20 cellular contexts compared by ENCODE assay signal in genomic region chr9:133868203-133868602, GRCh38.
DNase-seq lines count a peak whose midpoint lies in the region; ATAC-seq, FAIRE-seq and TF ChIP-seq lines count a peak whose summit lies in the region.
"Had no signal": no experiment of that assay in that cellular context is flagged by ENCODE, and none has a peak within 500 bp of the region (broad histone marks: within the 10 kb centered on the region; RNA-seq: fewer than 3 reads in every experiment).

No MANE protein-coding gene starts in this region.

- no peak overlapping the region for H2BK5ac ChIP-seq in H9 (ENCODE audit: insufficient read length, low read length)
- no peak overlapping the region for H2BK5ac ChIP-seq in neuronal stem cell (ENCODE audit: low read length)

- H2BK20ac ChIP-seq in H9 (ENCODE audit: low read depth, low read length, poor library complexity, severe bottlenecking): no peak overlapping the region

- H2AFZ ChIP-seq in H9 (ENCODE audit: low read length) (no peak overlapping the region), astrocyte (ENCODE audit: low read depth, low read length) (no peak overlapping the region), neuronal stem cell (ENCODE audit: low read length) (no peak overlapping the region), smooth muscle cell (ENCODE audit: low read depth) (no peak overlapping the region)
- H2AFZ ChIP-seq: GM23338 had no signal

- no peak for ATAC-seq in stimulated activated naive B cell treated with anti-CD40 and anti-IgM and Interleukin-4, amounts not matched to agents 10 μg/mL and 1 μg/mL and 100 μg/mL, for 72 hours (replicated peaks)
- ATAC-seq: GM23338, HCT116 had no signal

- H3K56ac ChIP-seq in H9 (ENCODE audit: insufficient read length, low read depth, low read length): no peak overlapping the region

- H4K20me1 ChIP-seq in H9 (ENCODE audit: control insufficient read depth, insufficient read depth, insufficient read length) (peaks cover 2% of the 10 kb centered on the region), astrocyte (ENCODE audit: insufficient read depth, low read length) (peaks cover 49% of the 10 kb centered on the region), smooth muscle cell (ENCODE audit: low read depth) (peaks cover 51% of the 10 kb centered on the region)

- H4K5ac ChIP-seq in H9 (ENCODE audit: insufficient read length, low read depth, low read length): no peak overlapping the region

- DNase-seq in H9: no peak
- DNase-seq in astrocyte (ENCODE audit: low read depth): no peak
- DNase-seq in neuronal stem cell (ENCODE audit: low spot score): no peak
- no peak for DNase-seq in stimulated activated naive B cell treated with anti-CD40 and anti-IgM and Interleukin-4, amounts not matched to agents 10 μg/mL and 1 μg/mL and 100 μg/mL, for 72 hours
- no peak for DNase-seq in KG1 (lab: John Stamatoyannopoulos, UW)
- no peak for DNase-seq in activated naive CD4-positive, alpha-beta T cell treated with anti-CD3 and anti-CD28 coated beads, Interleukin-2, amount 10 ng/mL, durations not matched to agents 7 days and 5 days
- no peak for DNase-seq in smooth muscle cell (lab: John Stamatoyannopoulos, UW; ENCODE audit: unreplicated experiment)
- DNase-seq: 8988T; CD4-positive, alpha-beta memory T cell; DMS153; DMS79; GDM1; HFFc6 had no signal

- no peaks in the 10 kb centered on the region for H3K23me2 ChIP-seq in H9 (ENCODE audit: insufficient read length, low read depth, low read length, poor library complexity, severe bottlenecking)

- no peak overlapping the region for H3K4ac ChIP-seq in H9 (ENCODE audit: low read depth, low read length)
- H3K4ac ChIP-seq in neuronal stem cell (ENCODE audit: low read length): no peak overlapping the region

- H2AK5ac ChIP-seq in H9 (ENCODE audit: insufficient read length, low read length): no peak overlapping the region
- H2AK5ac ChIP-seq in neuronal stem cell (ENCODE audit: low read depth, low read length): no peak overlapping the region

- no peak overlapping the region for H4K8ac ChIP-seq in H9 (replicated peaks; ENCODE audit: insufficient read length, low read depth, low read length)
- H4K8ac ChIP-seq in neuronal stem cell (ENCODE audit: low read depth, low read length): no peak overlapping the region

- no peak overlapping the region for H3K23ac ChIP-seq in H9 (ENCODE audit: insufficient read length, low read depth, low read length)
- H3K23ac ChIP-seq in neuronal stem cell (ENCODE audit: low read depth, low read length, poor library complexity): peak overlapping the region; percentile 21

- H3K9ac ChIP-seq in H9 (ENCODE audit: extremely low read depth, insufficient read length, low read length) (no peak overlapping the region), astrocyte (ENCODE audit: low read length) (no peak overlapping the region), neuronal stem cell (ENCODE audit: low read depth, low read length, poor library complexity) (no peak overlapping the region), smooth muscle cell (ENCODE audit: low read depth) (no peak overlapping the region)
- H3K9ac ChIP-seq: BLaER1 had no signal

- H3K4me1 ChIP-seq in H9 (ENCODE audit: insufficient read depth, low read length): no peaks in the 10 kb centered on the region
- H3K4me1 ChIP-seq in astrocyte (ENCODE audit: insufficient read depth, low read length): peaks cover 8% of the 10 kb centered on the region
- peaks cover 6 to 8% of the 10 kb centered on the region in 2 donors for H3K4me1 ChIP-seq in neuronal stem cell (ENCODE audit: control insufficient read depth in 2 of 2, insufficient read depth in 1 of 2, low read depth in 1 of 2, low read length in 2 of 2)
- peaks cover 10% of the 10 kb centered on the region for H3K4me1 ChIP-seq in smooth muscle cell (ENCODE audit: low read depth)

- peaks cover 16 to 25% (median 20%) of the 10 kb centered on the region in 3 experiments for H3K36me3 Mint-ChIP-seq in H9 (ENCODE audit: insufficient read depth in 1 of 3, low read depth in 3 of 3)
- H3K36me3 Mint-ChIP-seq in astrocyte (ENCODE audit: low read depth, unreplicated experiment): peaks cover 24% of the 10 kb centered on the region
- H3K36me3 Mint-ChIP-seq in stimulated activated naive B cell treated with anti-CD40 and anti-IgM and Interleukin-4, amounts not matched to agents 10 μg/mL and 1 μg/mL and 100 μg/mL, for 72 hours: peaks cover 36 to 53% of the 10 kb centered on the region in 2 donors
- no peaks in the 10 kb centered on the region for H3K36me3 Mint-ChIP-seq in activated naive CD4-positive, alpha-beta T cell treated with anti-CD3 and anti-CD28 coated beads, Interleukin-2, amount 10 ng/mL, durations not matched to agents 7 days and 5 days

- H3K9me3 Mint-ChIP-seq in H9 (peaks cover 15 to 18% of the 10 kb centered on the region in 2 experiments), astrocyte (ENCODE audit: unreplicated experiment) (peaks cover 5% of the 10 kb centered on the region)
- peaks cover 4 to 10% of the 10 kb centered on the region in 2 donors for H3K9me3 Mint-ChIP-seq in stimulated activated naive B cell treated with anti-CD40 and anti-IgM and Interleukin-4, amounts not matched to agents 10 μg/mL and 1 μg/mL and 100 μg/mL, for 72 hours
- peaks cover 4% of the 10 kb centered on the region for H3K9me3 Mint-ChIP-seq in activated naive CD4-positive, alpha-beta T cell treated with anti-CD3 and anti-CD28 coated beads, Interleukin-2, amount 10 ng/mL, durations not matched to agents 7 days and 5 days
- H3K9me3 Mint-ChIP-seq: HFFc6 had no signal

- H2BK15ac ChIP-seq in H9 (ENCODE audit: low read depth, low read length) (no peak overlapping the region), neuronal stem cell (ENCODE audit: low read length) (no peak overlapping the region)

- H3K27me3 Mint-ChIP-seq in H9 (ENCODE audit: low read depth): peaks cover 1% of the 10 kb centered on the region; the same call in 1 of the 2 replicates
- H3K27me3 Mint-ChIP-seq in astrocyte (ENCODE audit: low read depth, unreplicated experiment): no peaks in the 10 kb centered on the region
- H3K27me3 Mint-ChIP-seq in stimulated activated naive B cell treated with anti-CD40 and anti-IgM and Interleukin-4, amounts not matched to agents 10 μg/mL and 1 μg/mL and 100 μg/mL, for 72 hours: no peaks in the 10 kb centered on the region
- H3K27me3 Mint-ChIP-seq in activated naive CD4-positive, alpha-beta T cell treated with anti-CD3 and anti-CD28 coated beads, Interleukin-2, amount 10 ng/mL, durations not matched to agents 7 days and 5 days: peaks cover 18% of the 10 kb centered on the region

- H2BK12ac ChIP-seq in H9 (ENCODE audit: insufficient read length, low read depth, low read length): no peak overlapping the region
- H2BK12ac ChIP-seq in neuronal stem cell (ENCODE audit: low read length): no peak overlapping the region

- H3K4me3 Mint-ChIP-seq in H9 (no peak overlapping the region), astrocyte (ENCODE audit: unreplicated experiment) (no peak overlapping the region)
- no peak overlapping the region for H3K4me3 Mint-ChIP-seq in stimulated activated naive B cell treated with anti-CD40 and anti-IgM and Interleukin-4, amounts not matched to agents 10 μg/mL and 1 μg/mL and 100 μg/mL, for 72 hours
- H3K4me3 Mint-ChIP-seq in activated naive CD4-positive, alpha-beta T cell treated with anti-CD3 and anti-CD28 coated beads, Interleukin-2, amount 10 ng/mL, durations not matched to agents 7 days and 5 days: no peak overlapping the region
- H3K4me3 Mint-ChIP-seq: CD4-positive, alpha-beta memory T cell; GM23338; HFFc6 had no signal

- H3K4me2 ChIP-seq in H9 (ENCODE audit: insufficient read depth, insufficient read length, low read length) (no peak overlapping the region), astrocyte (ENCODE audit: low read length) (no peak overlapping the region), neuronal stem cell (ENCODE audit: insufficient read depth, low read length, poor library complexity, severe bottlenecking) (no peak overlapping the region), smooth muscle cell (no peak overlapping the region)
- H3K4me2 ChIP-seq: BLaER1, GM23338 had no signal

- H3K14ac ChIP-seq in H9 (ENCODE audit: insufficient read depth, low read length) (no peak overlapping the region; the same call in 1 of the 2 replicates), neuronal stem cell (ENCODE audit: low read length) (peak overlapping the region; percentile 83)

- WGBS in H9 (ENCODE audit: extremely low coverage, insufficient read length, low lambda C conversion rate): no CpG with 5 or more reads among the region's 18 CpGs
- WGBS in neuronal stem cell (ENCODE audit: extremely low coverage in 2 of 2, insufficient read length in 2 of 2, insufficient replicate concordance in 1 of 2), 2 donors: no CpG with 5 or more reads among the region's 18 CpGs
- WGBS in smooth muscle cell (ENCODE audit: low lambda C conversion rate): 97% methylated on average over 18 of the region's 18 CpGs

- H3K27ac ChIP-seq in H9 (ENCODE audit: insufficient read length, low read depth, low read length): no peak overlapping the region
- no peak overlapping the region for H3K27ac ChIP-seq in astrocyte (ENCODE audit: low read depth, low read length)
- H3K27ac ChIP-seq in neuronal stem cell (replicated peaks; ENCODE audit: low read length): no peak overlapping the region
- H3K27ac ChIP-seq in smooth muscle cell (ENCODE audit: low read depth): no peak overlapping the region
- H3K27ac ChIP-seq: BLaER1, HL-60 had no signal

- H3K79me1 ChIP-seq in H9 (ENCODE audit: insufficient read depth, low read depth, low read length, poor library complexity, severe bottlenecking) (no peaks in the 10 kb centered on the region), neuronal stem cell (ENCODE audit: low read depth, low read length) (peaks cover 16% of the 10 kb centered on the region)

- no peaks in the 10 kb centered on the region for H3K36me3 ChIP-seq in astrocyte (ENCODE audit: insufficient read depth, low read length)
- peaks cover 0 to 5% of the 10 kb centered on the region in 2 donors for H3K36me3 ChIP-seq in neuronal stem cell (replicated peaks in 1 of 2; ENCODE audit: control insufficient read depth in 2 of 2, insufficient read depth in 2 of 2, low read length in 2 of 2)
- no peaks in the 10 kb centered on the region for H3K36me3 ChIP-seq in smooth muscle cell (ENCODE audit: low read depth)

- H3K79me2 ChIP-seq in H9 (ENCODE audit: insufficient read depth, low read length) (no peaks in the 10 kb centered on the region; the same call in 1 of the 2 replicates), astrocyte (ENCODE audit: insufficient read depth, low read length) (peaks cover 85% of the 10 kb centered on the region), smooth muscle cell (ENCODE audit: low read depth) (peaks cover 91% of the 10 kb centered on the region)

- H2BK120ac ChIP-seq in H9 (ENCODE audit: low read depth, low read length, poor library complexity, severe bottlenecking) (no peak overlapping the region), neuronal stem cell (ENCODE audit: low read depth, low read length) (no peak overlapping the region)

- H3K4me1 Mint-ChIP-seq in H9: peaks cover 20 to 21% of the 10 kb centered on the region in 2 experiments
- peaks cover 16% of the 10 kb centered on the region for H3K4me1 Mint-ChIP-seq in astrocyte (ENCODE audit: low read depth, unreplicated experiment)
- peaks cover 37 to 83% of the 10 kb centered on the region in 2 donors for H3K4me1 Mint-ChIP-seq in stimulated activated naive B cell treated with anti-CD40 and anti-IgM and Interleukin-4, amounts not matched to agents 10 μg/mL and 1 μg/mL and 100 μg/mL, for 72 hours
- H3K4me1 Mint-ChIP-seq in activated naive CD4-positive, alpha-beta T cell treated with anti-CD3 and anti-CD28 coated beads, Interleukin-2, amount 10 ng/mL, durations not matched to agents 7 days and 5 days: peaks cover 7% of the 10 kb centered on the region

- CTCF ChIA-PET in activated naive CD4-positive, alpha-beta T cell treated with anti-CD3 and anti-CD28 coated beads, Interleukin-2, amount 10 ng/mL, durations not matched to agents 7 days and 5 days (lab: Charles Lee): no interaction called here

- H3K9me3 ChIP-seq in H9 (ENCODE audit: control insufficient read depth, low read depth, low read length) (peaks cover 12% of the 10 kb centered on the region), astrocyte (ENCODE audit: insufficient read depth, low read depth, low read length) (no peaks in the 10 kb centered on the region), neuronal stem cell (replicated peaks in 1 of 2; ENCODE audit: control insufficient read depth in 2 of 2, insufficient read depth in 1 of 2, low read depth in 1 of 2, low read length in 2 of 2) (peaks cover 10 to 16% of the 10 kb centered on the region in 2 donors), smooth muscle cell (replicated peaks; ENCODE audit: low read depth) (no peaks in the 10 kb centered on the region)

- H3K27me3 ChIP-seq in H9 (ENCODE audit: insufficient read depth, low read length) (no peaks in the 10 kb centered on the region), astrocyte (ENCODE audit: insufficient read depth, low read length) (no peaks in the 10 kb centered on the region), neuronal stem cell (ENCODE audit: control insufficient read depth in 3 of 3, insufficient read depth in 3 of 3, low read depth in 1 of 3, low read length in 3 of 3) (no peaks in the 10 kb centered on the region), smooth muscle cell (ENCODE audit: low read depth) (no peaks in the 10 kb centered on the region)
- H3K27me3 ChIP-seq: BLaER1 had no signal

- FAIRE-seq in astrocyte (lab: Jason Lieb, UNC): no peak
- FAIRE-seq: GM12892, GM18507, H54 had no signal

- H3K4me3 ChIP-seq in astrocyte (ENCODE audit: insufficient read depth, low read depth, low read length) (no peak overlapping the region), neuronal stem cell (ENCODE audit: low read length in 2 of 2) (no peak overlapping the region), smooth muscle cell (no peak overlapping the region)
- H3K4me3 ChIP-seq: BLaER1, GM23338 had no signal

- no peak overlapping the region for H3T11ph ChIP-seq in H9 (ENCODE audit: low read length)

- H3K18ac ChIP-seq in H9 (ENCODE audit: insufficient read length, low read depth, low read length) (no peak overlapping the region), neuronal stem cell (ENCODE audit: low read length) (peak overlapping the region; percentile 52)

- H4K91ac ChIP-seq in H9 (ENCODE audit: insufficient read length, low read depth, low read length) (no peak overlapping the region), neuronal stem cell (ENCODE audit: low read depth, low read length, poor library complexity) (no peak overlapping the region)

- H3K27ac Mint-ChIP-seq in H9 (peak overlapping the region in 2 of 3 experiments; percentile 57 to 79; a peak in 2 of 7 replicates), astrocyte (ENCODE audit: unreplicated experiment) (peak overlapping the region; percentile 77)
- H3K27ac Mint-ChIP-seq in stimulated activated naive B cell treated with anti-CD40 and anti-IgM and Interleukin-4, amounts not matched to agents 10 μg/mL and 1 μg/mL and 100 μg/mL, for 72 hours: peak overlapping the region; percentile 67
- no peak overlapping the region for H3K27ac Mint-ChIP-seq in activated naive CD4-positive, alpha-beta T cell treated with anti-CD3 and anti-CD28 coated beads, Interleukin-2, amount 10 ng/mL, durations not matched to agents 7 days and 5 days
- H3K27ac Mint-ChIP-seq: CD4-positive, alpha-beta memory T cell; GM23338; HFFc6 had no signal

- peaks cover 7% of the 10 kb centered on the region for H3F3A ChIP-seq in smooth muscle cell (ENCODE audit: low read depth)

- TF ChIP-seq CTCF in H9 (conservative IDR thresholded peaks at IDR 0.05): no peak
- no peak for TF ChIP-seq CTCF in astrocyte (IDR thresholded peaks at IDR 0.05; ENCODE audit: insufficient read depth, low read depth, low read length)
- TF ChIP-seq CTCF in smooth muscle cell (IDR thresholded peaks at IDR 0.05; ENCODE audit: borderline replicate concordance, insufficient read depth, poor library complexity, severe bottlenecking): no peak
